Comparison of ENCODE assay signal across 18 cellular contexts in the genomic region with DNA sequence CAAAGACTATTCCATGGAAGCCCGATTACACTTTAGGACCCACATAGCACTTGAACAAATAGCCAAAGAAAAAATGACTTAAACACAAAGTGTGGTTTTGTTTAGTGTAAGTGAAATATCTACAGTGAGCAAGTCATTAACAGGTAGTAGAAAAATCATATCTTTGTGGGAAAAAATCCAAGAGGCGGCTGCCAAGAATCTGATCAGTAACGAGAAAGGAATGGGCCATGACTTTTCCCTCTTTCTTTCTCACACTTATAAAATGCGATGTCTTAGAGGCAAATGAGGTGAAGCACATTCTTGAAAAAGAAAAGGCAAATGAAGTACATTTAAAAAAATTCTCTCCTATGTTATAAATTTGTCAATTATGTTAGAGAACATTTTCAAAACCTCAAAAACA. TPM values are rescaled to one million over a fixed set of nuclear protein-coding genes. Genes with fewer than 3 reads are reported as not detected.
DNase-seq lines count a peak whose midpoint lies in the region; ATAC-seq and TF ChIP-seq lines count a peak whose summit lies in the region.
"Had no signal": no experiment of that assay in that cellular context is flagged by ENCODE, and none has a peak within 500 bp of the region (broad histone marks: within the 10 kb centered on the region; RNA-seq: fewer than 3 reads in every experiment).

No MANE protein-coding gene starts in this region.

- TF ChIP-seq CTCF in cardiac fibroblast (IDR thresholded peaks at IDR 0.05; ENCODE audit: low read depth, low read length) (no peak), osteoblast (IDR thresholded peaks at IDR 0.05; ENCODE audit: extremely low read depth, low read depth, low read length) (no peak)

- H3K4me1 ChIP-seq in osteoblast (ENCODE audit: insufficient read depth, low read length), result peaks cover 19% of the 10 kb centered on the region

- H3K79me2 ChIP-seq in osteoblast (ENCODE audit: insufficient read depth, low read length), result no peaks in the 10 kb centered on the region

- H3K4me3 ChIP-seq in cardiac fibroblast (replicated peaks in 1 of 2; ENCODE audit: low read depth in 2 of 2, low read length in 2 of 2), result no peak overlapping the region
- H3K4me3 ChIP-seq in osteoblast (ENCODE audit: insufficient read depth, low read length), result no peak overlapping the region
- H3K4me3 ChIP-seq: skin epidermis had no signal

- H2AFZ ChIP-seq in osteoblast (ENCODE audit: low read length), result no peak overlapping the region

- H4K20me1 ChIP-seq in osteoblast (ENCODE audit: insufficient read depth, low read length), result no peaks in the 10 kb centered on the region

- peak overlapping the region; percentile 51 for H3K27ac ChIP-seq in osteoblast (ENCODE audit: low read depth, low read length)
- H3K27ac ChIP-seq: skin epidermis had no signal

- H3K36me3 ChIP-seq in osteoblast (ENCODE audit: insufficient read depth, low read length), result no peaks in the 10 kb centered on the region

- H3K9me3 ChIP-seq in osteoblast (ENCODE audit: low read depth, low read length), result no peaks in the 10 kb centered on the region

- no peaks in the 10 kb centered on the region for H3K27me3 ChIP-seq in osteoblast (ENCODE audit: insufficient read depth, low read length)

- H3K4me2 ChIP-seq in osteoblast (ENCODE audit: insufficient read depth, low read length), result peak overlapping the region; percentile 51

- peak; percentile 87 for DNase-seq in EH (ENCODE audit: low read depth)
- peak; percentile 83 for DNase-seq in NCI-H226
- DNase-seq in cardiac fibroblast (ENCODE audit: low read depth in 2 of 2), result peak; percentile 60 to 69
- peak; percentile 45 for DNase-seq in osteoblast (ENCODE audit: insufficient read length, low spot score, missing footprints)
- DNase-seq in effector CD8-positive, alpha-beta T cell (lab: John Stamatoyannopoulos, UW), result no peak
- DNase-seq in DMS153 (lab: John Stamatoyannopoulos, UW), result no peak
- DNase-seq: C1 segment of cervical spinal cord; DMS 273 treated with DMSO at 0.1 percent for 48 hours; effector memory CD8-positive, alpha-beta T cell; Karpas-422; NCI-H1105 treated with DMSO at 0.1 percent for 48 hours; NCI-H526; SHP77 treated with DMSO at 0.1 percent for 48 hours; stimulated activated CD4-positive, alpha-beta T cell treated with anti-CD3 and anti-CD28 coated beads, Interleukin-4, amount 100 ng/mL, for 1 hour had no signal

- no peak for ATAC-seq in HG02884 (IDR thresholded peaks at IDR 0.05; ENCODE audit: unreplicated experiment)
- ATAC-seq in GM18858 (IDR thresholded peaks at IDR 0.05; ENCODE audit: unreplicated experiment), result no peak
- ATAC-seq: effector memory CD8-positive, alpha-beta T cell; HCT116 had no signal

RNA-seq across cellular contexts. Expression of a gene that starts 12.9 kb away (rescaled TPM):
- total RNA-seq in osteoblast, result 4.3 and 5.3 TPM in 2 replicates

RNA-seq across cellular contexts. Expression of a gene that starts 14.0 kb away (rescaled TPM):
- total RNA-seq in osteoblast, result 46.3 and 48.1 TPM in 2 replicates

Comparison
In these comparisons a context has a peak if more than half of its experiments do, and no peak if none do; other contexts are left out.
1. DNase-seq: peak in EH (single experiment), NCI-H226 (single experiment), cardiac fibroblast (2 of 2) and osteoblast (single experiment); none in effector CD8-positive, alpha-beta T cell (single experiment) and DMS153 (single experiment).